Comparison of ENCODE assay signal across 25 cellular contexts in the genomic region with DNA sequence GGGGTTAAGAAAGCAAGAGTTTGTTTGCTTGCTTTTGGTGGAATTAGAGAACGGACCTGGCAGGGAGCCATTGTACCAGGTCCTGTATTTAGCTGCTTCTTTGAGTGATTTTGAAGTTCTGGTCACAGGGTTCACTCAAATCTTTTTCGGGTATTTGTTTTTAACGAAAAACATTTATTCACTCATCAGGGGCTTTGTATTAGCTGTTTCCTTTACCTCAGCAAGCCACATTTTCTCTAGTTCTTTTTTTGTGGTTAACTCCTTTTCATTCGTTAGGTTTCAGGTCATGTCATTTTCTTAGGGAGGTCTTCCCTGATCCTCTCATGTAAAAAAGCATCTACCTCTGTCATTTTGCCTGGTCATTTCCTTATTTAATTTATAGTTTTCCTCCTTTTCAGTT.
"Had no signal": no experiment of that assay in that cellular context is flagged by ENCODE, and none has a peak within 500 bp of the region (broad histone marks: within the 10 kb centered on the region; RNA-seq: fewer than 3 reads in every experiment).

No MANE protein-coding gene starts in this region.

- H3K4me2 ChIP-seq: PC-9 had no signal

- H3K4me1 ChIP-seq: adrenal gland had no signal

- H3K27ac ChIP-seq: adrenal gland, PC-9 had no signal

- H3K27me3 Mint-ChIP-seq: activated CD4-positive, alpha-beta T cell treated with anti-CD3 and anti-CD28 coated beads, Interleukin-2, amount 10 ng/mL, durations not matched to agents 24 days and 14 days; activated CD8-positive, alpha-beta T cell treated with anti-CD3 and anti-CD28 coated beads for 36 hours had no signal

- H3K36me3 Mint-ChIP-seq: activated naive CD4-positive, alpha-beta T cell treated with anti-CD3 and anti-CD28 coated beads, Interleukin-2, amount 50 U/mL, for 72 hours; brain had no signal

- DNase-seq: activated CD4-positive, alpha-beta T cell treated with anti-CD3 and anti-CD28 coated beads, Interleukin-2, amount 10 ng/mL, durations not matched to agents 24 days and 14 days; activated CD4-positive, alpha-beta T cell treated with anti-CD3 and anti-CD28 coated beads, Interleukin-2, amount 50 U/mL, for 4 hours; activated CD8-positive, alpha-beta T cell treated with anti-CD3 and anti-CD28 coated beads for 36 hours; activated gamma-delta T cell treated with Interleukin-2 at 50 U/mL for 16 hours; activated naive CD4-positive, alpha-beta T cell treated with anti-CD3 and anti-CD28 coated beads for 36 hours; activated T-cell treated with anti-CD3 and anti-CD28 coated beads, Interleukin-2, amount 50 U/mL, for 1 hour; adrenal gland; caudate nucleus; cerebellar nuclear complex; NCI-H1105; NCI-H1417 treated with DMSO at 0.1 percent for 48 hours; NCI-H1694; NCI-H1930; NCI-H2081 treated with DMSO at 0.1 percent for 48 hours; NCI-H226; NCI-H446 treated with DMSO at 0.1 percent for 48 hours; NCI-H524; NCI-H69; NCI-H82; PC-9; Right ventricle myocardium superior; T1000 had no signal

- H3K27ac Mint-ChIP-seq: activated CD4-positive, alpha-beta T cell treated with anti-CD3 and anti-CD28 coated beads, Interleukin-2, amount 10 ng/mL, durations not matched to agents 24 days and 14 days; activated CD8-positive, alpha-beta T cell treated with anti-CD3 and anti-CD28 coated beads for 36 hours; activated naive CD4-positive, alpha-beta T cell treated with anti-CD3 and anti-CD28 coated beads for 36 hours; activated naive CD4-positive, alpha-beta T cell treated with anti-CD3 and anti-CD28 coated beads, Interleukin-2, amount 50 U/mL, for 72 hours; activated T-helper 1 cell treated with anti-CD3 and anti-CD28 coated beads, Interleukin-12 subunit alpha, Interleukin-12 subunit beta, Interleukin-2, Interleukin-4 antibody, amounts not matched to agents 30 ng/mL and 10 ng/mL and 1 ng/mL, durations not matched to agents 14 hours and 24 hours and 36 hours; brain had no signal

- H3K9me3 ChIP-seq: adrenal gland had no signal

- H3K4me3 ChIP-seq: adrenal gland, PC-9 had no signal

- H3K36me3 ChIP-seq: adrenal gland had no signal

- H3K4me1 Mint-ChIP-seq: activated CD4-positive, alpha-beta T cell treated with anti-CD3 and anti-CD28 coated beads, Interleukin-2, amount 10 ng/mL, durations not matched to agents 24 days and 14 days; brain had no signal

- H2AFZ ChIP-seq: PC-9 had no signal

- ATAC-seq: activated CD8-positive, alpha-beta T cell treated with anti-CD3 and anti-CD28 coated beads for 36 hours; activated naive CD4-positive, alpha-beta T cell treated with anti-CD3 and anti-CD28 coated beads, Interleukin-2, amount 50 U/mL, for 72 hours had no signal

- H3K4me3 Mint-ChIP-seq: activated CD4-positive, alpha-beta T cell treated with anti-CD3 and anti-CD28 coated beads, Interleukin-2, amount 10 ng/mL, durations not matched to agents 24 days and 14 days; activated CD8-positive, alpha-beta T cell treated with anti-CD3 and anti-CD28 coated beads for 36 hours; activated naive CD4-positive, alpha-beta T cell treated with anti-CD3 and anti-CD28 coated beads for 36 hours; activated T-helper 1 cell treated with anti-CD3 and anti-CD28 coated beads, Interleukin-12 subunit alpha, Interleukin-12 subunit beta, Interleukin-2, Interleukin-4 antibody, amounts not matched to agents 30 ng/mL and 10 ng/mL and 1 ng/mL, durations not matched to agents 14 hours and 24 hours and 36 hours; brain had no signal

- H3K9me3 Mint-ChIP-seq: activated CD4-positive, alpha-beta T cell treated with anti-CD3 and anti-CD28 coated beads, Interleukin-2, amount 10 ng/mL, durations not matched to agents 24 days and 14 days; brain had no signal

- H3K27me3 ChIP-seq: adrenal gland had no signal
